Comparison of ENCODE assay signal across 11 cellular contexts in genomic region chr18:31500161-31500688, GRCh38. TPM values are rescaled to one million over a fixed set of nuclear protein-coding genes. Genes with fewer than 3 reads are reported as not detected.
DNase-seq lines count a peak whose midpoint lies in the region; ATAC-seq, FAIRE-seq and TF ChIP-seq lines count a peak whose summit lies in the region.
"Had no signal": no experiment of that assay in that cellular context is flagged by ENCODE, and none has a peak within 500 bp of the region (broad histone marks: within the 10 kb centered on the region; RNA-seq: fewer than 3 reads in every experiment).

No MANE protein-coding gene starts in this region.

- no peak for TF ChIP-seq CTCF in GM12865 (IDR thresholded peaks at IDR 0.05; ENCODE audit: insufficient read depth, low read depth, low read length, missing control alignments)
- TF ChIP-seq CTCF in K562 (IDR thresholded peaks at IDR 0.05 in 2 of 3, conservative IDR thresholded peaks at IDR 0.05 in 1 of 3; ENCODE audit: insufficient read depth in 2 of 3, low read depth in 1 of 3, low read length in 3 of 3): no peak

- peak overlapping the region; percentile 99 for H3K4me3 ChIP-seq in GM12865 (ENCODE audit: low read depth, low read length)
- no peak overlapping the region for H3K4me3 ChIP-seq in K562

- DNase-seq in GM12865 (ENCODE audit: low read depth) (peak; percentile 91), K562 (ENCODE audit: extremely low read depth in 1 of 4, low spot score in 3 of 4) (peak in 1 of 4 experiments; percentile 33), KG1 (lab: John Stamatoyannopoulos, UW) (no peak), DMS53 treated with DMSO at 0.1 percent for 48 hours (lab: John Stamatoyannopoulos, UW; ENCODE audit: unreplicated experiment) (no peak), NCI-H2029 treated with DMSO at 0.1 percent for 48 hours (lab: John Stamatoyannopoulos, UW) (no peak)
- DNase-seq in activated T-cell treated with anti-CD3 and anti-CD28 coated beads, Interleukin-2, amount 50 U/mL, for 1 hour: no peak
- DNase-seq: NCI-H1048 had no signal

- no peaks in the 10 kb centered on the region for H3K9me1 ChIP-seq in K562 (ENCODE audit: control insufficient read depth, insufficient read depth, low read length)

- BruUV-seq in K562 (replicated peaks; lab: Mats Ljungman, UMichigan): no TSS peak

- no peak for TF ChIP-seq EP300 in K562 (IDR thresholded peaks at IDR 0.05; ENCODE audit: low read length)

- H3K36me3 ChIP-seq in K562 (ENCODE audit: control insufficient read depth, insufficient read depth, low read length): peaks cover 6% of the 10 kb centered on the region; the same call in 2 of the 3 replicates

- peak overlapping the region in 1 of 2 experiments; percentile 40; a peak in 1 of 4 replicates for H3K9ac ChIP-seq in K562 (ENCODE audit: insufficient read depth in 1 of 2, low read depth in 2 of 2, low read length in 2 of 2)

- peaks cover 10 to 24% of the 10 kb centered on the region in 2 experiments for H3K4me1 ChIP-seq in K562 (replicated peaks in 1 of 2; ENCODE audit: control insufficient read depth in 2 of 2, insufficient read depth in 2 of 2, low read length in 2 of 2)

- POLR2A ChIA-PET in K562 (lab: Yijun Ruan, JAX): interaction anchor here (0.6 to 1.4 kb wide), 4 partner anchors 8 to 523 kb away, joined by 3 to 4 read pairs (median 3); no protein-coding TSS in a partner anchor

- no peak for TF ChIP-seq RAD21 in K562 (CRISPR knock-in tag; conservative IDR thresholded peaks at IDR 0.05 in 1 of 2, IDR thresholded peaks at IDR 0.05 in 1 of 2)

- FAIRE-seq in K562 (lab: Jason Lieb, UNC): peak; percentile 29

- H4K20me1 ChIP-seq in K562 (replicated peaks; ENCODE audit: control insufficient read depth, insufficient read depth, low read length): no peaks in the 10 kb centered on the region; the same call in 1 of the 2 replicates

- ATAC-seq in GM21360 (IDR thresholded peaks at IDR 0.05; ENCODE audit: unreplicated experiment) (peak; percentile 85), HG03159 (IDR thresholded peaks at IDR 0.05; ENCODE audit: unreplicated experiment) (peak; percentile 85), K562 (no peak)

- no peak overlapping the region for H2AFZ ChIP-seq in K562 (ENCODE audit: low read depth, low read length)

- TF ChIP-seq POLR2A in K562 (conservative IDR thresholded peaks at IDR 0.05): no peak

- in situ Hi-C loops in K562 (cut with MboI): no loop called here

- no peaks in the 10 kb centered on the region for H3K27me3 ChIP-seq in K562 (ENCODE audit: control insufficient read depth in 2 of 2, insufficient read depth in 2 of 2, low read length in 2 of 2)

- intact Hi-C loops in K562 (cut with micrococcal nuclease): no loop called here

- H3K4me2 ChIP-seq in K562 (ENCODE audit: insufficient read depth, low read length): peak overlapping the region; percentile 63

- H3K9me3 ChIP-seq in K562 (replicated peaks; ENCODE audit: control insufficient read depth, insufficient read depth, low read depth, low read length): 0 out of 2 replicates have a peak, but pooled peaks cover 2% of the 10 kb centered on the region

- CTCF ChIA-PET in K562 (lab: Yijun Ruan, JAX; ENCODE audit: low intra/inter-chr PET ratio): no interaction called here

- 58% methylated on average over 6 of the region's 6 CpGs for WGBS in K562 (ENCODE audit: insufficient coverage, low coverage, missing lambda C conversion rate)

- H3K27ac ChIP-seq in K562 (ENCODE audit: extremely low read depth, low read depth, low read length): peak overlapping the region; percentile 4; the same call in 1 of the 3 replicates

- peaks cover 62% of the 10 kb centered on the region for H3K79me2 ChIP-seq in K562 (ENCODE audit: control insufficient read depth, insufficient read depth, low read length)

TF ChIP-seq in K562, 482 proteins besides CTCF, POLR2A, EP300 and RAD21:
- no peak for TF ChIP-seq KLF1 (tag; IDR thresholded peaks at IDR 0.05)
- no peak for TF ChIP-seq DPF2 (IDR thresholded peaks at IDR 0.05)
- 0 out of 2 replicates have a peak, but pooled peaks have one; percentile 31 for TF ChIP-seq SPI1 (IDR thresholded peaks at IDR 0.05; ENCODE audit: borderline replicate concordance, low read depth, low read length)
- TF ChIP-seq ZNF695 (CRISPR knock-in tag; IDR thresholded peaks at IDR 0.05): no peak
- TF ChIP-seq HMGXB4 (CRISPR knock-in tag; IDR thresholded peaks at IDR 0.05): no peak
- TF ChIP-seq FOXO4 (CRISPR knock-in tag; IDR thresholded peaks at IDR 0.05): no peak

RNA-seq across cellular contexts. Expression of gene DSG2, which starts 2.2 kb away (rescaled TPM):
- total RNA-seq in K562 (2011; cell fraction: chromatin; rRNA removed; ENCODE audit: low replicate concordance): 29.6 and 74.2 TPM in 2 replicates
- total RNA-seq in K562 (2011; cell fraction: nucleolus; rRNA removed): 42.2 and 54.3 TPM in 2 replicates
- total RNA-seq in K562 (2011; cell fraction: nucleoplasm; rRNA removed): 74.9 and 105 TPM in 2 replicates
- total RNA-seq in K562 (2014; rRNA removed) (22.2 and 26.5 TPM in 2 replicates), K562 (2014; rRNA removed; fragmentation: Illumina TruSeq; extraction: Trizol) (50.1 and 53.9 TPM in 2 replicates), K562 (2015; rRNA removed; fragmentation: Illumina TruSeq; extraction: Trizol) (39.2 and 43.0 TPM in 2 replicates), K562 (2021) (41.3 and 43.0 TPM in 2 replicates)
- polyA plus RNA-seq in K562 (2011; rRNA removed) (67.9 and 68.6 TPM in 2 replicates), K562 (2014; fragmentation: Illumina TruSeq; extraction: Trizol) (57.9 and 65.7 TPM in 2 replicates), K562 (2014; fragmentation: Nextera tagmentation; extraction: Ambion mirVana) (10 to 100 TPM; 16.9 to 22.6 TPM), K562 (2014; rRNA removed) (34.1 and 40.8 TPM in 2 replicates)
- polyA plus RNA-seq in K562 (2011; cell fraction: cytosol; rRNA removed): 24.1 and 46.3 TPM in 2 replicates
- polyA plus RNA-seq in K562 (2011; cell fraction: nucleus; rRNA removed): 8.7 and 14.5 TPM in 2 replicates
- polyA plus RNA-seq in K562 (2012): 38.2 and 52.0 TPM in 2 replicates
- polyA minus RNA-seq in K562 (2011; rRNA and poly(A)+ RNA removed): 77.8 and 96.7 TPM in 2 replicates
- 33.7 and 40.5 TPM in 2 replicates for polyA minus RNA-seq in K562 (2011; cell fraction: cytosol; rRNA and poly(A)+ RNA removed)
- 6.6 and 18.2 TPM in 2 replicates for polyA minus RNA-seq in K562 (2011; cell fraction: nucleus; rRNA and poly(A)+ RNA removed)

RNA-seq across cellular contexts. Expression of gene DSG3, which starts 52.7 kb away (rescaled TPM):
- total RNA-seq in K562 (2011; cell fraction: chromatin; rRNA removed; ENCODE audit: low replicate concordance): 0.18 TPM in 1 of 2 replicates, not detected in the other
- under 0.01 TPM in 1 of 2 replicates, not detected in the other for total RNA-seq in K562 (2011; cell fraction: nucleolus; rRNA removed)
- total RNA-seq in K562 (2011; cell fraction: nucleoplasm; rRNA removed): 0.07 TPM in 1 of 2 replicates, not detected in the other
- 0.05 and 0.08 TPM in 2 replicates for total RNA-seq in K562 (2014; rRNA removed)
- total RNA-seq in K562 (2014; rRNA removed; fragmentation: Illumina TruSeq; extraction: Trizol): 0.11 and 0.13 TPM in 2 replicates
- total RNA-seq in K562 (2015; rRNA removed; fragmentation: Illumina TruSeq; extraction: Trizol): 0.15 and 0.18 TPM in 2 replicates
- 0.07 and 0.18 TPM in 2 replicates for total RNA-seq in K562 (2021)
- 0.01 and 0.06 TPM in 2 replicates for polyA plus RNA-seq in K562 (2011; rRNA removed)
- 0.01 TPM in 1 of 2 replicates, not detected in the other for polyA plus RNA-seq in K562 (2011; cell fraction: cytosol; rRNA removed)
- not detected in 2 replicates for polyA plus RNA-seq in K562 (2011; cell fraction: nucleus; rRNA removed)
- polyA plus RNA-seq in K562 (2012): 0.13 and 0.24 TPM in 2 replicates
- polyA plus RNA-seq in K562 (2014; fragmentation: Illumina TruSeq; extraction: Trizol): 0.07 and 0.08 TPM in 2 replicates
- under 1 TPM in 1 of 2 experiments, not detected in 1; 0.06 TPM for polyA plus RNA-seq in K562 (2014; fragmentation: Nextera tagmentation; extraction: Ambion mirVana)
- 0.04 TPM in 2 replicates for polyA plus RNA-seq in K562 (2014; rRNA removed)
- 0.03 and 0.04 TPM in 2 replicates for polyA minus RNA-seq in K562 (2011; rRNA and poly(A)+ RNA removed)
- not detected in 2 replicates for polyA minus RNA-seq in K562 (2011; cell fraction: cytosol; rRNA and poly(A)+ RNA removed)
- under 0.01 TPM in 1 of 2 replicates, not detected in the other for polyA minus RNA-seq in K562 (2011; cell fraction: nucleus; rRNA and poly(A)+ RNA removed)
- total RNA-seq: dermis microvascular lymphatic vessel endothelial cell, lung microvascular endothelial cell had no signal
